ENCODE assay signal across 8 cellular contexts in genomic region chr4:174222266-174222872, GRCh38.
A peak's percentile ranks its signal among the peaks of the same experiment; 100 is the strongest.
DNase-seq lines count a peak whose midpoint lies in the region; FAIRE-seq and TF ChIP-seq lines count a peak whose summit lies in the region.

No MANE protein-coding gene starts in this region.

- H3K27me3 ChIP-seq in GM06990 (replicated peaks; ENCODE audit: control insufficient read depth, insufficient read depth, low read length), result peaks cover 3% of the 10 kb centered on the region; the same call in 1 of the 2 replicates
- peaks cover 57% of the 10 kb centered on the region for H3K27me3 ChIP-seq in endodermal cell (ENCODE audit: control insufficient read depth, insufficient read depth, low read length, poor library complexity, severe bottlenecking)

- H3K27ac ChIP-seq in endodermal cell (ENCODE audit: low read depth, low read length), result no peak overlapping the region

- H3K4me3 Mint-ChIP-seq in HFFc6 (no peak overlapping the region), endodermal cell (no peak overlapping the region)

- H3K27me3 Mint-ChIP-seq in HFFc6 (ENCODE audit: insufficient read depth) (peaks cover 20% of the 10 kb centered on the region), endodermal cell (ENCODE audit: insufficient read depth) (peaks cover 53% of the 10 kb centered on the region)

- H3K27ac Mint-ChIP-seq in HFFc6 (no peak overlapping the region), endodermal cell (no peak overlapping the region)

- DNase-seq in GM06990 (ENCODE audit: extremely low read depth, insufficient read length) (no peak), HFFc6 (peak; percentile 18), NCI-H146 (lab: John Stamatoyannopoulos, UW) (peak; percentile 16), endodermal cell (no peak), retinal pigment epithelial cell (ENCODE audit: low read depth) (no peak), GOT3 (lab: John Stamatoyannopoulos, UW) (no peak), amygdala (lab: John Stamatoyannopoulos, UW) (no peak)

- H3K4me1 Mint-ChIP-seq in HFFc6 (ENCODE audit: low read depth) (peaks cover 26% of the 10 kb centered on the region), endodermal cell (peaks cover 6% of the 10 kb centered on the region)

- peak; percentile 96 for FAIRE-seq in A204.1 (lab: Jason Lieb, UNC)

- H3K36me3 Mint-ChIP-seq in HFFc6 (ENCODE audit: low read depth) (no peaks in the 10 kb centered on the region), endodermal cell (ENCODE audit: low read depth) (no peaks in the 10 kb centered on the region)

- 14 to 41% methylated on average over 1 to 3 of the region's 4 CpGs for WGBS in endodermal cell (ENCODE audit: insufficient coverage in 1 of 2, insufficient read length in 1 of 2), 2 experiments

- no peaks in the 10 kb centered on the region for H3K4me1 ChIP-seq in endodermal cell (ENCODE audit: control insufficient read depth, insufficient read depth, low read length)

- H3K9me3 ChIP-seq in endodermal cell (ENCODE audit: control insufficient read depth, low read length), result no peaks in the 10 kb centered on the region

- H3K9me3 Mint-ChIP-seq in HFFc6, result no peaks in the 10 kb centered on the region
- no peaks in the 10 kb centered on the region for H3K9me3 Mint-ChIP-seq in endodermal cell

- TF ChIP-seq CTCF in GM06990 (IDR thresholded peaks at IDR 0.05; ENCODE audit: insufficient read depth, low read length, poor library complexity, severe bottlenecking), result peak; percentile 65
- peak; percentile 84 for TF ChIP-seq CTCF in HFFc6 (IDR thresholded peaks at IDR 0.05)
- peak; percentile 89 for TF ChIP-seq CTCF in endodermal cell (conservative IDR thresholded peaks at IDR 0.05)
- TF ChIP-seq CTCF in retinal pigment epithelial cell (conservative IDR thresholded peaks at IDR 0.05; ENCODE audit: low read depth, low read length), result peak; percentile 80

- no peaks in the 10 kb centered on the region for H3K36me3 ChIP-seq in GM06990 (ENCODE audit: control insufficient read depth, insufficient read depth, low read length)
- H3K36me3 ChIP-seq in endodermal cell (ENCODE audit: control insufficient read depth, insufficient read depth, low read length), result no peaks in the 10 kb centered on the region

- H3K4me3 ChIP-seq in GM06990 (replicated peaks; ENCODE audit: low read depth, low read length) (no peak overlapping the region), endodermal cell (ENCODE audit: low read length) (no peak overlapping the region), retinal pigment epithelial cell (ENCODE audit: low read length) (no peak overlapping the region)

- no peak overlapping the region for H3K9ac ChIP-seq in endodermal cell (ENCODE audit: extremely low read depth, low read length, poor library complexity, severe bottlenecking)

Comparison
In these comparisons a context has a peak if more than half of its experiments do, and no peak if none do; other contexts are left out.
1. DNase-seq: peak in HFFc6 (single experiment) and NCI-H146 (single experiment); none in GM06990 (single experiment), endodermal cell (single experiment), retinal pigment epithelial cell (single experiment), GOT3 (single experiment) and amygdala (0 of 56).
2. Peak in every context shown above with its lines, with median percentiles within 50 percentile points of each other: CTCF ChIP-seq.